ENCODE assay signal across 10 cellular contexts in the genomic region with DNA sequence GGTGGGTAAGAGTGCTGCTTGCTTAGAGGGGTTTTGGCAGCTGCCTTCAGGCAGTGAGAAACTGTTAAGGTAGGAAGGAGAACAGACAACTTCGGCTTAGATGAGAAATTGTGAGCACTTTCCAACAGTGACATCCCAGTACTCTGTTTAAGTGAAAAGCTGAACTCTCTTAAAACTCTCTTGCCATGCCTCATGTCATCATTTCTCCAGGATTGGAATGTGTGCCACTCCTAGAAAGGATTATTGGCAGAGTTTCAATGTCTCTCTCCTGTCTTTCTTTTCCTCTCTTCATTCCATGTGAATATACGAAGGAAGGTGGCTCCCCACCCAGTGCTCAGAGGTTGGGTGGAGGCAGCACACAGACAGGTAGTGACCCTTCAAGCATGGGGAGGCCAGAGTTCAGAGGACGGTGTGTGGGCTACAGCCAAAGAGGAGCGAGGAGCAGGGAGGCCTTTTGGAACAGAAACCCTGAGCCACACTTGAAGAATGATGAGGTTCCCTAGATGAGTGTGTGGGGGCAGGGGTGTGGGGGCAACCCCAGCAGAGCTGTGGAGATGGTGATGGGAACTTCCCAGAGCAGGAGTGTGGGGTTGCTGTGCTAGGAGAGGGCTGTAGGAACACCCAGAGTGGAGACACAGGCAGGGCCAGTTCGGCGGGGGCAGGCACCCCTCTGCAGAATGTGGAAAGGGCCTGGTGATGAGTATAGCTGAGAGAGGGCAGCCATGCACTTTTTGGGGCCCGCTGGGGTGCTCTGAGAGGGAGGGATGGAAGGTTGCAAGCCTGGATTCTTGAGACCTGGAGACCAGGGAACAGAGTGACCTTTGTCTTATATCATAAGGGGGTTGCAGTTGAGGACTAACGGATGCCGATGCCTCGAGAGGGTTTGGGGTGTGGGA. TPM values are rescaled to one million over a fixed set of nuclear protein-coding genes. Genes with fewer than 3 reads are reported as not detected.
DNase-seq lines count a peak whose midpoint lies in the region; FAIRE-seq lines count a peak whose summit lies in the region.
"Had no signal": no experiment of that assay in that cellular context is flagged by ENCODE, and none has a peak within 500 bp of the region (broad histone marks: within the 10 kb centered on the region; RNA-seq: fewer than 3 reads in every experiment).

No MANE protein-coding gene starts in this region.

- no peak for FAIRE-seq in urothelium cell line (lab: Jason Lieb, UNC)

- no peaks in the 10 kb centered on the region for H3K27me3 Mint-ChIP-seq in activated CD4-positive, alpha-beta memory T cell treated with anti-CD3 and anti-CD28 coated beads for 36 hours
- peaks cover 0 to 15% (median 5%) of the 10 kb centered on the region in 3 donors for H3K27me3 Mint-ChIP-seq in immature natural killer cell (ENCODE audit: low read depth in 3 of 3)

- POLR2A ChIA-PET in activated CD4-positive, alpha-beta memory T cell treated with anti-CD3 and anti-CD28 coated beads for 36 hours (lab: Charles Lee): interaction anchor here (0.5 kb wide), 1 partner anchor 165 kb away, joined by 3 read pairs; no protein-coding TSS in a partner anchor

- H3K36me3 Mint-ChIP-seq in activated CD4-positive, alpha-beta memory T cell treated with anti-CD3 and anti-CD28 coated beads for 36 hours: peaks cover 3% of the 10 kb centered on the region
- H3K36me3 Mint-ChIP-seq in immature natural killer cell: peaks cover 0 to 3% (median 2%) of the 10 kb centered on the region in 3 donors

- CTCF ChIA-PET in activated CD4-positive, alpha-beta memory T cell treated with anti-CD3 and anti-CD28 coated beads for 36 hours (lab: Charles Lee): interaction anchor here (4.0 kb wide), 1 partner anchor 16 kb away, joined by 22 read pairs; no protein-coding TSS in a partner anchor

- no peak overlapping the region for H3K27ac Mint-ChIP-seq in activated CD4-positive, alpha-beta memory T cell treated with anti-CD3 and anti-CD28 coated beads for 36 hours
- H3K27ac Mint-ChIP-seq in immature natural killer cell: peak overlapping the region; percentile 25 to 96 (median 90)

- no peak overlapping the region for H3K4me3 Mint-ChIP-seq in activated CD4-positive, alpha-beta memory T cell treated with anti-CD3 and anti-CD28 coated beads for 36 hours
- H3K4me3 Mint-ChIP-seq in immature natural killer cell: peak overlapping the region; percentile 38 to 77 (median 73)

- peak; percentile 42 for DNase-seq in stimulated activated CD4-positive, alpha-beta T cell treated with anti-CD3 and anti-CD28 coated beads, Interleukin-15, amount 100 ng/mL, for 24 hours
- no peak for DNase-seq in stimulated activated CD4-positive, alpha-beta T cell treated with anti-CD3 and anti-CD28 coated beads, Interleukin-4, amount 100 ng/mL, for 24 hours
- peak; percentile 57 for DNase-seq in activated CD4-positive, alpha-beta memory T cell treated with anti-CD3 and anti-CD28 coated beads for 36 hours
- DNase-seq in immature natural killer cell (no peak), urothelium cell line (ENCODE audit: low spot score) (peak; percentile 35), NCI-H2196 treated with DMSO at 0.1 percent for 48 hours (lab: John Stamatoyannopoulos, UW; ENCODE audit: unreplicated experiment) (no peak), head of caudate nucleus (no peak), DMS 273 treated with DMSO at 0.1 percent for 48 hours (lab: John Stamatoyannopoulos, UW) (no peak)
- DNase-seq: cortex of kidney, ovary had no signal

- intact Hi-C loops in activated CD4-positive, alpha-beta memory T cell treated with anti-CD3 and anti-CD28 coated beads for 36 hours (cut with micrococcal nuclease): loop anchor here (1.0 kb wide), 1 partner anchor 21 kb away; no protein-coding TSS in a partner anchor
- intact Hi-C loops in head of caudate nucleus (cut with DNase I): no loop called here

- H3K9me3 Mint-ChIP-seq in activated CD4-positive, alpha-beta memory T cell treated with anti-CD3 and anti-CD28 coated beads for 36 hours: no peaks in the 10 kb centered on the region
- no peaks in the 10 kb centered on the region for H3K9me3 Mint-ChIP-seq in immature natural killer cell

- H3K4me1 Mint-ChIP-seq in activated CD4-positive, alpha-beta memory T cell treated with anti-CD3 and anti-CD28 coated beads for 36 hours (ENCODE audit: low read depth): peaks cover 60% of the 10 kb centered on the region
- H3K4me1 Mint-ChIP-seq in immature natural killer cell: peaks cover 72 to 84% of the 10 kb centered on the region in 2 donors

RNA-seq across cellular contexts. Expression of gene GALNT2, which starts 58.8 kb away (rescaled TPM):
- 10 to 100 TPM; 49.5 to 51.0 TPM for total RNA-seq in activated CD4-positive, alpha-beta memory T cell treated with anti-CD3 and anti-CD28 coated beads for 36 hours
- 10 to 100 TPM; 18.5 to 30.0 (median 22.5) TPM for polyA plus RNA-seq in immature natural killer cell

Comparison
In these comparisons a context has a peak if more than half of its experiments do, and no peak if none do; other contexts are left out.
1. DNase-seq: peak in stimulated activated CD4-positive, alpha-beta T cell treated with anti-CD3 and anti-CD28 coated beads, Interleukin-15, amount 100 ng/mL, for 24 hours (single experiment), activated CD4-positive, alpha-beta memory T cell treated with anti-CD3 and anti-CD28 coated beads for 36 hours (single experiment) and urothelium cell line (single experiment); none in stimulated activated CD4-positive, alpha-beta T cell treated with anti-CD3 and anti-CD28 coated beads, Interleukin-4, amount 100 ng/mL, for 24 hours (single experiment), immature natural killer cell (0 of 3), NCI-H2196 treated with DMSO at 0.1 percent for 48 hours (single experiment), head of caudate nucleus (0 of 42) and DMS 273 treated with DMSO at 0.1 percent for 48 hours (single experiment).